Comparison of ENCODE assay signal across 8 cellular contexts in the genomic region with DNA sequence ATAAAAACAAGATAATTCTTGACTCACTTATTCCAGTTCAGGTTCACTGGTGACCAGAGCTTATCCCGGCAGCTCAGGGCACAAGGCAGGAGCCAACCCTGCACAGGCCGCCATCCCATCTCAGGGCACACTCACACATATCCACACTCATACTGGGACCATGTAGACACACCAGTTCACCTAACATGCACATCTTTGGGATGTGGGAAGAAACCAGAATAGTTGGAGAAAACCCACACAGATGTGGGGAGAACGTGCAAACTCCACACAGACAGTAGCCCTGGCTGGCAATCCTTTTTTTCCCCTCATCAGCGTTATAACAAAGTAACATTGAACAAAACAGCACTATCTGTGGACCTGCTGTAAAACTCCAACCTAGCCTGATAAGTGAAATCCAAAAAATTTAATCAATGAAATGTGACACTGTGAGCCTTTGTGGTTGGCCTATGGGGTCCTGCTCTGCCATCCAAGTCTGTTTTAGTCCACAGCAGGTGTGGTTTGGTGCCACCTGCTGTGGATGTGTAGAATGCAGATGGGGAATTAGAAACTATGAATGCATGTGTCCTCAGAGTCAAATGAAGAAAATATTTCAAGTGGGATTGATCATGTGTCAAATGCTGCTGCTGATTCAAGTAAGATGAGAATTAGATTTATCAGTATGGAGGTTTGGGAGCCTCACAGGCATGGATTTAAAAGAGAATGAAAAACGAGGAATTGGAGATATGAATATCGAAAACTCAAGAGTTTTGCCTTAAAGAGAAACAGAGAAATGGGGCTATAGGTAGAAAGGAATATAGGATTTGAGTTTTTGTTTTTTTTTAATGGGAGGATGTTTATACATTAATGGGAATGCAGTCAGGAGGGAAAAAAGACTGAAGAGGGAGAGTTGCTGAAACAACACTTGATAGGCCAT. TPM values are rescaled to one million over a fixed set of nuclear protein-coding genes. Genes with fewer than 3 reads are reported as not detected.
DNase-seq lines count a peak whose midpoint lies in the region; ATAC-seq and TF ChIP-seq lines count a peak whose summit lies in the region.

No MANE protein-coding gene starts in this region.

- DNase-seq in DMS 273 (lab: John Stamatoyannopoulos, UW; ENCODE audit: unreplicated experiment) (peak; percentile 81), GM19240 (ENCODE audit: insufficient read length, low spot score) (peak; percentile 16), HS-5 (ENCODE audit: low read depth) (peak; percentile 18), RPMI8226 (peak; percentile 55), left ventricle myocardium inferior (no peak), smooth muscle cell (lab: John Stamatoyannopoulos, UW; ENCODE audit: unreplicated experiment) (no peak)
- peak; percentile 47 for DNase-seq in activated naive CD8-positive, alpha-beta T cell treated with anti-CD3 and anti-CD28 coated beads for 36 hours

- peaks cover 25% of the 10 kb centered on the region for H3K36me3 Mint-ChIP-seq in activated naive CD8-positive, alpha-beta T cell treated with anti-CD3 and anti-CD28 coated beads for 36 hours

- H3K36me3 ChIP-seq in left ventricle myocardium inferior (peaks cover 93% of the 10 kb centered on the region), smooth muscle cell (ENCODE audit: low read depth) (peaks cover 47% of the 10 kb centered on the region)

- no peaks in the 10 kb centered on the region for H3K27me3 Mint-ChIP-seq in activated naive CD8-positive, alpha-beta T cell treated with anti-CD3 and anti-CD28 coated beads for 36 hours

- H3K4me2 ChIP-seq in smooth muscle cell: no peak overlapping the region

- H3K9me3 ChIP-seq in left ventricle myocardium inferior (replicated peaks) (no peaks in the 10 kb centered on the region), smooth muscle cell (replicated peaks; ENCODE audit: low read depth) (no peaks in the 10 kb centered on the region)

- WGBS in smooth muscle cell (ENCODE audit: low lambda C conversion rate): 95% methylated on average over 6 of the region's 6 CpGs

- H3K4me3 Mint-ChIP-seq in activated naive CD8-positive, alpha-beta T cell treated with anti-CD3 and anti-CD28 coated beads for 36 hours: no peak overlapping the region

- H3K4me1 ChIP-seq in left ventricle myocardium inferior (peaks cover 35% of the 10 kb centered on the region), smooth muscle cell (ENCODE audit: low read depth) (no peaks in the 10 kb centered on the region)

- H3F3A ChIP-seq in smooth muscle cell (ENCODE audit: low read depth): peaks cover 59% of the 10 kb centered on the region

- H3K9me3 Mint-ChIP-seq in activated naive CD8-positive, alpha-beta T cell treated with anti-CD3 and anti-CD28 coated beads for 36 hours: no peaks in the 10 kb centered on the region

- peaks cover 7% of the 10 kb centered on the region for H3K4me1 Mint-ChIP-seq in activated naive CD8-positive, alpha-beta T cell treated with anti-CD3 and anti-CD28 coated beads for 36 hours

- H3K27ac Mint-ChIP-seq in activated naive CD8-positive, alpha-beta T cell treated with anti-CD3 and anti-CD28 coated beads for 36 hours: peak overlapping the region; percentile 71

- no peak overlapping the region for H3K4me3 ChIP-seq in left ventricle myocardium inferior
- no peak overlapping the region for H3K4me3 ChIP-seq in smooth muscle cell

- H2AFZ ChIP-seq in smooth muscle cell (ENCODE audit: low read depth): no peak overlapping the region

- peak overlapping the region; percentile 21 for H3K27ac ChIP-seq in left ventricle myocardium inferior (replicated peaks)
- no peak overlapping the region for H3K27ac ChIP-seq in smooth muscle cell (ENCODE audit: low read depth)

- no peak overlapping the region for H3K9ac ChIP-seq in smooth muscle cell (ENCODE audit: low read depth)

- H3K27me3 ChIP-seq in left ventricle myocardium inferior (ENCODE audit: low read depth) (no peaks in the 10 kb centered on the region), smooth muscle cell (ENCODE audit: low read depth) (no peaks in the 10 kb centered on the region)

- ATAC-seq in HG03095 (IDR thresholded peaks at IDR 0.05; ENCODE audit: unreplicated experiment): no peak

- no peaks in the 10 kb centered on the region for H3K79me2 ChIP-seq in smooth muscle cell (ENCODE audit: low read depth)

- intact Hi-C loops in left ventricle myocardium inferior (cut with micrococcal nuclease): loop anchor here (10.0 kb wide), 1 partner anchor 194 kb away; no protein-coding TSS in a partner anchor

- peaks cover 14% of the 10 kb centered on the region for H4K20me1 ChIP-seq in smooth muscle cell (ENCODE audit: low read depth)

- TF ChIP-seq CTCF in left ventricle myocardium inferior (IDR thresholded peaks at IDR 0.05; ENCODE audit: borderline replicate concordance): peak; percentile 79
- peak; percentile 55 for TF ChIP-seq CTCF in smooth muscle cell (IDR thresholded peaks at IDR 0.05; ENCODE audit: borderline replicate concordance, insufficient read depth, poor library complexity, severe bottlenecking)

RNA-seq across cellular contexts. Expression of a gene that starts 47.0 kb away (rescaled TPM):
- total RNA-seq in activated naive CD8-positive, alpha-beta T cell treated with anti-CD3 and anti-CD28 coated beads for 36 hours: 10 to 100 TPM; 70.0 to 71.5 TPM
- total RNA-seq in left ventricle myocardium inferior (394 TPM), smooth muscle cell (211 and 238 TPM in 2 replicates)
- polyA plus RNA-seq in smooth muscle cell: 156 and 171 TPM in 2 replicates

Comparison
In these comparisons a context has a peak if more than half of its experiments do, and no peak if none do; other contexts are left out.
1. DNase-seq: peak in DMS 273 (single experiment), GM19240 (single experiment), HS-5 (single experiment), RPMI8226 (single experiment) and activated naive CD8-positive, alpha-beta T cell treated with anti-CD3 and anti-CD28 coated beads for 36 hours (single experiment); none in left ventricle myocardium inferior (single experiment) and smooth muscle cell (single experiment).